Comparison of ENCODE assay signal across 23 cellular contexts in the genomic region with DNA sequence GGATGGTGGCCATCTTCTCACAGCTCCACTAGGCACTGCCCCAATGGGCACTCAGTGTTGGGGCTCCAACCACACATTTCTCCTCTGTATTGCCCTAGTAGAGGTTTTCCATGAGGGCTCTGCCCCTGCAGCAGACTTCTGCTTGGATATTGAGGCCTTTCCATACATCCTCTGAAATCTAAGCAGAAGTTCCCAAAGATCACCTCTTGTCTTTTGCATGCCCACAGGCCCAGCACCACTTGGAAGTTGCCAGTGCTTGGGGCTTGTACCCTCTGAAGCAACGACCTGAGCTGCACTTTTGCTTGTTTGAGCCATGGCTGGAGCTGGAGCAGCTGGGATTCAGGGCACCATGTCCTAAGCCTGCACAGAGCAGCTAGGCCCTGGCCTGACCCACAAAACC.
"Had no signal": no experiment of that assay in that cellular context is flagged by ENCODE, and none has a peak within 500 bp of the region (broad histone marks: within the 10 kb centered on the region; RNA-seq: fewer than 3 reads in every experiment).

No MANE protein-coding gene starts in this region.

- H3K4me1 ChIP-seq: colonic mucosa, esophagus muscularis mucosa, esophagus squamous epithelium, gastrocnemius medialis, gastroesophageal sphincter, heart left ventricle had no signal

- DNase-seq: colonic mucosa; cortex of kidney; dermis blood vessel endothelial cell; dorsolateral prefrontal cortex; effector CD4-positive, alpha-beta T cell; effector CD8-positive, alpha-beta T cell; effector memory CD4-positive, alpha-beta T cell; effector memory CD8-positive, alpha-beta T cell; endodermal cell; erythroblast; esophagus squamous epithelium; foreskin fibroblast; foreskin keratinocyte; foreskin melanocyte; gastrocnemius medialis; glutamatergic neuron; head of caudate nucleus; heart left ventricle had no signal

- ATAC-seq: effector memory CD8-positive, alpha-beta T cell; esophagus mucosa; foreskin keratinocyte; gastrocnemius medialis; heart left ventricle had no signal

- H3K27me3 ChIP-seq: colonic mucosa, dorsolateral prefrontal cortex, esophagus muscularis mucosa, esophagus squamous epithelium, foreskin keratinocyte, gastrocnemius medialis, gastroesophageal sphincter, heart left ventricle had no signal

- H3K9me3 ChIP-seq: esophagus muscularis mucosa, gastrocnemius medialis, gastroesophageal sphincter, heart left ventricle had no signal

- H3K36me3 ChIP-seq: colonic mucosa, esophagus muscularis mucosa, esophagus squamous epithelium, gastrocnemius medialis, gastroesophageal sphincter, heart left ventricle had no signal

- H3K4me3 ChIP-seq: colonic mucosa, coronary artery, dorsolateral prefrontal cortex, esophagus muscularis mucosa, esophagus squamous epithelium, gastrocnemius medialis, gastroesophageal sphincter, heart left ventricle had no signal

- H3K27ac ChIP-seq: colonic mucosa, coronary artery, dorsolateral prefrontal cortex, epithelial cell of prostate, esophagus muscularis mucosa, esophagus squamous epithelium, foreskin keratinocyte, gastrocnemius medialis, gastroesophageal sphincter, heart left ventricle had no signal
